ENCODE assay signal across 8 cellular contexts in the genomic region with DNA sequence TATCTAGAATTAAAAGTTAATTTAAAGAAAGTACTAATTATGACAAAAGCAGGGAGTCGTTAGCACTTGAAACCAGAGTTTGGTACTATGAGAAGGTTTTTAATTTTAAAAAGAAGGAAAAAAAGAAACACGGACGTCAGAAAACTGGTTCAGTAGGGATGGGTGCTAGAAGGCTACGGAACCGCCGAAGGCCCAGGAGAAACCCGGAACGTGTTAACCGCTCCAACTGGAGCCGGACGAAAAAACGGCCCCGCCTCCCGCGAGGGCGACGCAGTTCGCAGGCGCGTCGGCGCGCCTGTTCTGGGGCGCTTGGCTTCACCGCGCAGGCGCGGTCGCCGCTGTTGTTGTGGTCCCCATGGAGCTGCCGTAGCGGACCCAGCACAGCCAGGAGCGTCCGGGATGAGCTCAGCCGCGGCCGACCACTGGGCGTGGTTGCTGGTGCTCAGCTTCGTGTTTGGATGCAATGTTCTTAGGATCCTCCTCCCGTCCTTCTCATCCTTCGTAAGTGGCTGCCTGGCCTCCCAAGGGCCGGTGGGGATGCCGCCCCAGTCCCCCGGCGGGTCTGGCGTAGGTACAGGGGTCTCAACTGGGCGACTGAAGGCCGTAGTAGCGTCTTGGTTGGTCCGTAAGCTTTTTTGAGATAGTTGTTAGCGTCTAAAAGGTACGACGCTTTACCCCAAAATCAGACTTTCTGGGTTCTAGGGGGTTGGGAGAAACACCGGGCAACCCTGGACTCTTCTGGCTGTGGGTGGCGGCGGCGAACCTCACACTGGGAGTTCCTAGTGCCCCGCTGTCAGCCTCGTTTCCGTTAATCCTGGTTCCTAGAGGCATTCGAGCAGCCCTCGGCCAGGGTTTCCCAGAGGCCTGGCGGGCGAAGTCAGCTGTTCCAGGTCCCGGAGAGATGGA. TPM values are rescaled to one million over a fixed set of nuclear protein-coding genes. Genes with fewer than 3 reads are reported as not detected.
DNase-seq lines count a peak whose midpoint lies in the region; ATAC-seq, FAIRE-seq and TF ChIP-seq lines count a peak whose summit lies in the region.

No MANE protein-coding gene starts in this region.

- POLR2A ChIA-PET in RWPE1 (lab: Yijun Ruan, JAX; ENCODE audit: low non-redundant PET), result interaction anchor here (1.0 to 1.5 kb wide), 2 partner anchors 31 to 32 kb away, joined by 3 to 5 read pairs; partner anchors contain the start of gene HMGN1

- peaks cover 8% of the 10 kb centered on the region for H3K36me3 Mint-ChIP-seq in nephron (ENCODE audit: low read depth)

- H3K27me3 Mint-ChIP-seq in nephron (ENCODE audit: low read depth), result no peaks in the 10 kb centered on the region

- TF ChIP-seq POLR2A in H54 (IDR thresholded peaks at IDR 0.05; ENCODE audit: low read depth, low read length), result peak; percentile 56; the same call in 1 of the 2 replicates

- CTCF ChIA-PET in RWPE1 (lab: Yijun Ruan, JAX), result interaction anchor here (1.0 kb wide), 1 partner anchor 11 kb away, joined by 4 read pairs; no protein-coding TSS in a partner anchor

- peak; percentile 99 for ATAC-seq in stimulated activated naive CD8-positive, alpha-beta T cell treated with anti-CD3 and anti-CD28 coated beads, Interleukin-15, Interleukin-2, amounts not matched to agents 100 U/mL and 50 U/mL, for 24 hours

- H3K4me3 ChIP-seq in fibroblast of the aortic adventitia (ENCODE audit: low read depth, low read length), result peak overlapping the region; percentile 94

- H3K27ac ChIP-seq in RWPE1, result peak overlapping the region; percentile 91

- H3K4me1 Mint-ChIP-seq in nephron, result peaks cover 12% of the 10 kb centered on the region

- peak overlapping the region; percentile 94 to 97 (median 95) for H3K4me3 Mint-ChIP-seq in nephron

- H3K9me3 Mint-ChIP-seq in nephron, result no peaks in the 10 kb centered on the region

- peak overlapping the region; percentile 74 to 96 (median 86) for H3K27ac Mint-ChIP-seq in nephron

- TF ChIP-seq CTCF in RWPE1 (conservative IDR thresholded peaks at IDR 0.05; ENCODE audit: low read depth), result no peak
- no peak for TF ChIP-seq CTCF in fibroblast of the aortic adventitia (IDR thresholded peaks at IDR 0.05; ENCODE audit: insufficient read depth, low read length)
- TF ChIP-seq CTCF in nephron (IDR thresholded peaks at IDR 0.05; ENCODE audit: unreplicated experiment in 3 of 3), result no peak

- DNase-seq in EL (peak; percentile 97), H54 (ENCODE audit: insufficient read length, low spot score) (peak; percentile 98), LoVo (ENCODE audit: low spot score) (peak; percentile 94), RWPE1 (ENCODE audit: low spot score) (peak; percentile 88), fibroblast of the aortic adventitia (ENCODE audit: low read depth) (peak; percentile 93)
- peak; percentile 82 for DNase-seq in activated effector memory CD4-positive, alpha-beta T cell treated with Interleukin-2 at 50 U/mL for 16 hours
- DNase-seq in stimulated activated naive CD8-positive, alpha-beta T cell treated with anti-CD3 and anti-CD28 coated beads, Interleukin-15, Interleukin-2, amounts not matched to agents 100 U/mL and 50 U/mL, for 24 hours, result peak; percentile 94

- no peak for FAIRE-seq in H54 (lab: Jason Lieb, UNC)

RNA-seq across cellular contexts. Expression of gene HMGN1, which starts 31.4 kb away (rescaled TPM):
- total RNA-seq in fibroblast of the aortic adventitia (ENCODE audit: low replicate concordance), result 155 and 165 TPM in 2 replicates

Comparison
In these comparisons a context has a peak if more than half of its experiments do, and no peak if none do; other contexts are left out.
1. Peak in every context shown above with its lines: DNase-seq, ATAC-seq, H3K4me3 ChIP-seq and H3K27ac ChIP-seq.